12 cellular contexts compared by ENCODE assay signal in genomic region chr5:32223972-32224608, GRCh38. TPM values are rescaled to one million over a fixed set of nuclear protein-coding genes. Genes with fewer than 3 reads are reported as not detected.
DNase-seq lines count a peak whose midpoint lies in the region; ATAC-seq and TF ChIP-seq lines count a peak whose summit lies in the region.
"Had no signal": no experiment of that assay in that cellular context is flagged by ENCODE, and none has a peak within 500 bp of the region (broad histone marks: within the 10 kb centered on the region; RNA-seq: fewer than 3 reads in every experiment).

No MANE protein-coding gene starts in this region.

- peak; percentile 80 for DNase-seq in ACHN
- peak; percentile 74 for DNase-seq in LHCN-M2 (ENCODE audit: low read depth)
- DNase-seq in endodermal cell: peak; percentile 67
- no peak for DNase-seq in right lobe of liver
- DNase-seq in ecto neural progenitor cell (ENCODE audit: low spot score): no peak
- no peak for DNase-seq in NCI-H2196 (lab: John Stamatoyannopoulos, UW; ENCODE audit: unreplicated experiment)
- DNase-seq in ovary: no peak
- DNase-seq: activated B cell treated with CpG ODN at 0.5 μM for 24 hours, anterior cingulate cortex, NCI-H146 had no signal

- H3K4me1 ChIP-seq in endodermal cell (ENCODE audit: control insufficient read depth, insufficient read depth, low read length) (no peaks in the 10 kb centered on the region), right lobe of liver (peaks cover 0 to 20% (median 7%) of the 10 kb centered on the region in 4 donors), ovary (ENCODE audit: insufficient read depth) (peaks cover 8% of the 10 kb centered on the region)

- TF ChIP-seq CTCF in endodermal cell (conservative IDR thresholded peaks at IDR 0.05) (no peak), right lobe of liver (IDR thresholded peaks at IDR 0.05) (no peak), ovary (IDR thresholded peaks at IDR 0.05) (no peak)

- H3K36me3 Mint-ChIP-seq in endodermal cell (ENCODE audit: low read depth): peaks cover 21% of the 10 kb centered on the region

- H3K4me3 Mint-ChIP-seq in endodermal cell: no peak overlapping the region
- H3K4me3 Mint-ChIP-seq: activated B cell treated with CpG ODN at 0.5 μM for 24 hours had no signal

- H3K36me3 ChIP-seq in endodermal cell (ENCODE audit: control insufficient read depth, insufficient read depth, low read length) (peaks cover 26% of the 10 kb centered on the region), right lobe of liver (no peaks in the 10 kb centered on the region), ovary (no peaks in the 10 kb centered on the region)

- no peaks in the 10 kb centered on the region for H3K4me1 Mint-ChIP-seq in endodermal cell
- H3K4me1 Mint-ChIP-seq: activated B cell treated with CpG ODN at 0.5 μM for 24 hours had no signal

- H3K9me3 Mint-ChIP-seq in endodermal cell: peaks cover 3% of the 10 kb centered on the region

- ATAC-seq in right lobe of liver: peak in 1 of 4 donors; percentile 27
- ATAC-seq in HG02678 (IDR thresholded peaks at IDR 0.05; ENCODE audit: unreplicated experiment): no peak

- TF ChIP-seq POLR2A in right lobe of liver (IDR thresholded peaks at IDR 0.05) (no peak), ovary (IDR thresholded peaks at IDR 0.05) (no peak)

- in situ Hi-C loops in ACHN (cut with HindIII; ENCODE audit: low pct_ligation_motif_present, low pct_unique_long_range_greater_than_20kb, low sequenced_read_pairs): no loop called here

- H3K27me3 Mint-ChIP-seq in endodermal cell (ENCODE audit: insufficient read depth): no peaks in the 10 kb centered on the region
- H3K27me3 Mint-ChIP-seq: activated B cell treated with CpG ODN at 0.5 μM for 24 hours had no signal

- no peak overlapping the region for H3K27ac Mint-ChIP-seq in endodermal cell
- H3K27ac Mint-ChIP-seq: activated B cell treated with CpG ODN at 0.5 μM for 24 hours had no signal

- H3K27me3 ChIP-seq in endodermal cell (ENCODE audit: control insufficient read depth, insufficient read depth, low read length, poor library complexity, severe bottlenecking) (no peaks in the 10 kb centered on the region), right lobe of liver (no peaks in the 10 kb centered on the region), ovary (no peaks in the 10 kb centered on the region)
- H3K27me3 ChIP-seq: BLaER1 had no signal

- H3K27ac ChIP-seq in endodermal cell (ENCODE audit: low read depth, low read length) (no peak overlapping the region), right lobe of liver (peak overlapping the region in 2 of 3 donors; percentile 50 to 91), ovary (no peak overlapping the region)
- H3K27ac ChIP-seq: BLaER1 had no signal

- H3K4me3 ChIP-seq in endodermal cell (ENCODE audit: low read length) (no peak overlapping the region), right lobe of liver (no peak overlapping the region), ovary (no peak overlapping the region)
- H3K4me3 ChIP-seq: BLaER1 had no signal

- intact Hi-C loops in right lobe of liver (cut with DNase I) (no loop called here), ovary (cut with DNase I) (loop anchor here in 1 of 4 donors (10.0 kb wide), 1 partner anchor 49 kb away; the partner anchor contains the start of gene GOLPH3)

- H3K9me3 ChIP-seq in endodermal cell (ENCODE audit: control insufficient read depth, low read length) (no peaks in the 10 kb centered on the region), right lobe of liver (no peaks in the 10 kb centered on the region), ovary (no peaks in the 10 kb centered on the region)
- H3K9me3 ChIP-seq: BLaER1 had no signal

- WGBS in endodermal cell (ENCODE audit: insufficient coverage in 1 of 2, insufficient read length in 1 of 2), 2 experiments: 40 to 68% methylated on average over 1 of the region's 1 CpG
- 93% methylated on average over 1 of the region's 1 CpG for WGBS in right lobe of liver (ENCODE audit: insufficient coverage, low coverage, low lambda C conversion rate, missing lambda C conversion rate)
- 21 to 51% (median 22%) methylated on average over 1 of the region's 1 CpG for WGBS in ovary, 3 donors

- TF ChIP-seq EP300 in ovary (IDR thresholded peaks at IDR 0.05): no peak

- H3K9ac ChIP-seq in endodermal cell (ENCODE audit: extremely low read depth, low read length, poor library complexity, severe bottlenecking): no peak overlapping the region
- H3K9ac ChIP-seq: BLaER1 had no signal

RNA-seq across cellular contexts. Expression of gene GOLPH3, which starts 50.0 kb away (rescaled TPM):
- total RNA-seq in LHCN-M2 (2014; rRNA removed) (58.0 and 65.3 TPM in 2 replicates), endodermal cell (10 to 100 TPM; 89.4 to 90.7 TPM), right lobe of liver (100 to 1,000 TPM in 3 of 6 experiments, 10 to 100 TPM in 3; 59.1 to 141 (median 95.9) TPM), ovary (10 to 100 TPM; 63.9 to 88.9 (median 81.1) TPM)
- 32.4 TPM for polyA plus RNA-seq in LHCN-M2 (2012)
- polyA plus RNA-seq in endodermal cell (2013, experiment 1 of 2): 68.2 TPM
- polyA plus RNA-seq in endodermal cell (2013, experiment 2 of 2): 64.9 TPM
- polyA plus RNA-seq in ovary: 10 to 100 TPM; 54.2 to 80.2 TPM

Comparison
In these comparisons a context has a peak if more than half of its experiments do, and no peak if none do; other contexts are left out.
1. DNase-seq: peak in ACHN (single experiment), LHCN-M2 (single experiment) and endodermal cell (single experiment); none in right lobe of liver (0 of 3), ecto neural progenitor cell (single experiment), NCI-H2196 (single experiment) and ovary (0 of 5).
2. H3K27ac ChIP-seq: peak in right lobe of liver (2 of 3); none in endodermal cell (single experiment) and ovary (0 of 2).